Comparison of ENCODE assay signal across 21 cellular contexts in the genomic region with DNA sequence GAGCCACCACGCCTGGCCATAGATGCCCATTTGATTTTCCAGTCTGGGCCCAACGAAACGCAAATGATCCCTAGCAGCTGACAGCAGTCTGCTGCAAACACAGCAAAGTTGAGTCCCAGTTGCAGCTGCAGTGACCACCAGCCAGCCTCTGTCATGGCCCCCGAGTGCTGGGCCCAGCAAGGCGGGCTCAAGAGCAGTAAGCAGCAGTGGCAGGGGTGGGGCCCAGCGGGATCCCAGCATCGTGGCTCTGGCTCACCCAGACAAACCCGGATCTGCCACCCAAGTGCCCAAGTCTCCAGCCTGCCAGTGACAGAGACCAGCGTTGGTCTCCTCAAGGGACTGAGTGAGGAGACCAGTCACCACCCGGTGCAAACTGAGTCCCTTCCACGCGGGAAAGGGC.
"Had no signal": no experiment of that assay in that cellular context is flagged by ENCODE, and none has a peak within 500 bp of the region (broad histone marks: within the 10 kb centered on the region; RNA-seq: fewer than 3 reads in every experiment).

No MANE protein-coding gene starts in this region.

- DNase-seq: activated B cell treated with CpG ODN at 0.5 μM for 24 hours; activated CD4-positive, alpha-beta memory T cell treated with anti-CD3 and anti-CD28 coated beads for 36 hours; activated CD4-positive, alpha-beta T cell treated with anti-CD3 and anti-CD28 coated beads for 4 hours; activated gamma-delta T cell treated with Interleukin-2 at 50 U/mL for 16 hours; activated T-cell treated with anti-CD3 and anti-CD28 coated beads for 4 hours; adrenal gland; erythroblast; head of caudate nucleus; kidney; psoas muscle; small intestine; stimulated activated CD4-positive, alpha-beta T cell treated with anti-CD3 and anti-CD28 coated beads, Interleukin-15, amount 100 ng/mL, for 24 hours; stimulated activated CD4-positive, alpha-beta T cell treated with anti-CD3 and anti-CD28 coated beads, Interleukin-2, amount 100 ng/mL, for 48 hours; T-cell; T-helper 9 cell had no signal

- H3K27ac ChIP-seq: adrenal gland, breast epithelium, coronary artery, psoas muscle, thoracic aorta had no signal

- H3K36me3 ChIP-seq: adrenal gland, breast epithelium, thoracic aorta had no signal

- H3K4me3 ChIP-seq: adrenal gland, breast epithelium, coronary artery, psoas muscle, thoracic aorta had no signal

- H3K27me3 ChIP-seq: adrenal gland, breast epithelium had no signal

- H3K9me3 ChIP-seq: adrenal gland, breast epithelium, psoas muscle, thoracic aorta had no signal

- ATAC-seq: activated naive CD4-positive, alpha-beta T cell treated with anti-CD3 and anti-CD28 coated beads, Interleukin-2, amount 50 U/mL, for 72 hours; left lobe of liver; right cardiac atrium; T-cell had no signal

- H3K4me1 ChIP-seq: breast epithelium, psoas muscle had no signal
